In the genomic region with DNA sequence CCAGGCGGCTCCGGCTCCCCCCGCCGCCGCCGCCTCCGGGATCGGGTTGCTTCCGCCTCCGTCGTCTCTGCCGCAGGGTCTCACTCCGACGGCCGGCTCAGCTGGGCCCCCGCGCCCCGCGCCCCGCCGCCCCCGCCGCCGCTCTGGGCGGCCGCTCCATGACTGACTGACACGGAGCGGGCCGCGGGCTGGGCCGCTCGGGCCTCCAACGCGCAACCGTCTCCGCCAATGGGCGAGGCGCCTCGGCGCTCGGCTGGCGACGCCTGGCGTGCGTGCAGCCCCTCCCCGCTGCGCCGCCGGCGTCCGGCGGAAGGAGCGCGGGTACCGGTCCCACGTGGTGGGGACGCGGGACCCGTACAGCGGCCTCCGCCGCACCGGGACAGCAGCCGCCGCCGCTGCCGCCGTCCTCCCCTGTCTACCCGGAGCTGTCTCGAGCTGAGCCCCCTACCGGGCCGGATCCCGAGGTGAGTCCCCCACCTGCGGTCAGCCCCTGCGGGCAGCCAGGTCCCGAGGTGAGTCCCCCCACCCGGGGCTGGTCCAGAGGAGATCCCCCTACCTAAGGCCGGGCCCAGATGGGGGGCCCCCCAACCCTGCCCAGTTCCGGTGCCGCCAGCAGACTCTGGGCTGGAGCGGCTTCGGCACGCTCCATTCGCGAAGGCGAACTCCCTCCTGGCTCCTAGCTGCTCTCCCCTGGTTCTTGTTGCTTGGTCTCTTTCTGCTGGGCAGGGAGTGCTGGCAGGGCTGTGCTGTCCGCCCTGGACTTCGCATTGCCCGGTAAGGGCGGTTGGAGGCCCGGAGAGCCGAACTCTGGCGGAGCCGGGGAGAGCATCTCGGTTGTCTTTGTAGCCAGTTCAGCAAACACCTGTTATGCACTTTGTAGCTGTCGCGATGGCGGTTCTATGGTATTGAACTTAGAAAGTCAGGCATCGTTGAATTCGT, we compare ENCODE assay signal across 8 cellular contexts. TPM values are rescaled to one million over a fixed set of nuclear protein-coding genes. Genes with fewer than 3 reads are reported as not detected.
DNase-seq lines count a peak whose midpoint lies in the region; ATAC-seq and TF ChIP-seq lines count a peak whose summit lies in the region.

A gene (minus strand): TSS at position 230 of the 939 bp plus-strand sequence. CDS start 11,640 bp downstream, outside the sequence.
A gene (plus strand): TSS at position 355 of the 939 bp plus-strand sequence. CDS start 1,387 bp downstream, outside the sequence.

- H3K9ac ChIP-seq in PC-3 (ENCODE audit: low read length) (peak within 1 kb of the TSS; percentile 97), mucosa of rectum (ENCODE audit: low read depth in 1 of 2, low read length in 2 of 2) (peak within 1 kb of the TSS; percentile 72 to 73)

- H3K27me3 ChIP-seq in PC-3 (ENCODE audit: low read length) (no peaks in the 10 kb centered on the region), mucosa of rectum (ENCODE audit: control insufficient read depth in 2 of 2, insufficient read depth in 2 of 2, low read length in 2 of 2) (no peaks in the 10 kb centered on the region)

- H3K79me2 ChIP-seq in PC-3 (ENCODE audit: low read length): peaks cover 92% of the 10 kb centered on the region

- H3K9me3 ChIP-seq in PC-3 (ENCODE audit: low read length) (no peaks in the 10 kb centered on the region), mucosa of rectum (ENCODE audit: control insufficient read depth in 2 of 2, low read length in 2 of 2) (no peaks in the 10 kb centered on the region)

- no peaks in the 10 kb centered on the region for H3F3A ChIP-seq in PC-3 (ENCODE audit: low read length, unreplicated experiment)

- H4K20me1 ChIP-seq in PC-3 (ENCODE audit: low read length): peaks cover 54% of the 10 kb centered on the region

- intact Hi-C loops in PC-3 (cut with micrococcal nuclease): loop anchor here (1.0 kb wide), 2 partner anchors 67 to 118 kb away; a partner anchor contains a TSS

- CTCF ChIA-PET in PC-3 (lab: Charles Lee): interaction anchor here (0.6 kb wide), 1 partner anchor 67 kb away, joined by 3 read pairs; a partner anchor contains a TSS

- no peaks in the 10 kb centered on the region for H3K9me2 ChIP-seq in PC-3 (replicated peaks; ENCODE audit: low read length)

- peaks cover 26% of the 10 kb centered on the region for H3K4me1 ChIP-seq in PC-3 (ENCODE audit: insufficient read depth, low read length)
- H3K4me1 ChIP-seq in mucosa of rectum (ENCODE audit: control insufficient read depth in 2 of 2, insufficient read depth in 2 of 2, low read length in 2 of 2): peaks cover 9 to 18% of the 10 kb centered on the region in 2 donors

- no peak for TF ChIP-seq CTCF in PC-3 (conservative IDR thresholded peaks at IDR 0.05; ENCODE audit: low read depth, low read length)

- H3K4me3 ChIP-seq in PC-3 (ENCODE audit: low read length): peak within 1 kb of the TSS; percentile 99
- H3K4me3 ChIP-seq in mucosa of rectum (ENCODE audit: low read length in 2 of 2): peak within 1 kb of the TSS; percentile 83 to 94

- peak; percentile 62 for TF ChIP-seq POLR2A in erythroblast (IDR thresholded peaks at IDR 0.05; ENCODE audit: low read length)

- DNase-seq in Caki2 (ENCODE audit: low read depth) (peak; percentile 85), HUDEP-2 (lab: John Stamatoyannopoulos, UW; ENCODE audit: unreplicated experiment in 76 of 76) (peak in 73 of 76 experiments; percentile 20 to 90 (median 73)), PC-3 (peak; percentile 97), activated T-cell treated with anti-CD3 and anti-CD28 coated beads for 48 hours (ENCODE audit: low read depth) (peak; percentile 90), erythroblast (lab: John Stamatoyannopoulos, UW) (peak; percentile 93 to 95)
- DNase-seq in stimulated activated CD8-positive, alpha-beta memory T cell treated with anti-CD3 and anti-CD28 coated beads, Interleukin-4, amount 100 ng/mL, for 4 hours (ENCODE audit: low read depth in 2 of 2, low spot score in 1 of 2): peak; percentile 53 to 71

- POLR2A ChIA-PET in PC-3 (lab: Charles Lee; ENCODE audit: unreplicated experiment): interaction anchor here (0.9 kb wide), 1 partner anchor 67 kb away, joined by 3 read pairs; a partner anchor contains a TSS

- no TSS peak for BruUV-seq in PC-3 (replicated peaks; lab: Mats Ljungman, UMichigan)

- H3K4me2 ChIP-seq in PC-3 (ENCODE audit: low read length): peak within 1 kb of the TSS; percentile 90

- ATAC-seq in GM21360 (IDR thresholded peaks at IDR 0.05; ENCODE audit: unreplicated experiment): peak; percentile 88
- peak; percentile 90 for ATAC-seq in PC-3

- peak within 1 kb of the TSS; percentile 96 for H2AFZ ChIP-seq in PC-3 (ENCODE audit: low read length)

- peak within 1 kb of the TSS; percentile 43 for H3K27ac ChIP-seq in PC-3 (ENCODE audit: low read length)
- peak within 1 kb of the TSS; percentile 78 to 83 for H3K27ac ChIP-seq in mucosa of rectum (ENCODE audit: low read depth in 2 of 2, low read length in 2 of 2)

- in situ Hi-C loops in Caki2 (cut with HindIII; ENCODE audit: low pct_unique_long_range_greater_than_20kb, low sequenced_read_pairs): no loop called here

- no peaks in the 10 kb centered on the region; the same call in 1 of the 2 replicates for H3K36me3 ChIP-seq in PC-3 (ENCODE audit: low read depth, low read length)
- H3K36me3 ChIP-seq in mucosa of rectum (ENCODE audit: control insufficient read depth in 2 of 2, insufficient read depth in 2 of 2, low read length in 2 of 2): no peaks in the 10 kb centered on the region

RNA-seq across cellular contexts. Expression of the first gene that starts in this region (rescaled TPM):
- total RNA-seq in Caki2 (2014; rRNA removed; shearing (Covaris generic); ENCODE audit: low replicate concordance): 7.5 and 10.1 TPM in 2 replicates
- 24.2 and 28.3 TPM in 2 replicates for total RNA-seq in PC-3 (2014; rRNA removed)

RNA-seq across cellular contexts. Expression of the second gene that starts in this region (rescaled TPM):
- 7.3 and 10.3 TPM in 2 replicates for total RNA-seq in Caki2 (2014; rRNA removed; shearing (Covaris generic); ENCODE audit: low replicate concordance)
- total RNA-seq in PC-3 (2014; rRNA removed): 24.0 and 26.2 TPM in 2 replicates

Comparison
In these comparisons a context has a peak if more than half of its experiments do, and no peak if none do; other contexts are left out.
1. Peak in every context shown above with its lines: DNase-seq, ATAC-seq, H3K4me3 ChIP-seq and H3K27ac ChIP-seq.